8 cellular contexts compared by ENCODE assay signal in genomic region chr11:7019500-7020182, GRCh38. TPM values are rescaled to one million over a fixed set of nuclear protein-coding genes. Genes with fewer than 3 reads are reported as not detected.
DNase-seq lines count a peak whose midpoint lies in the region; ATAC-seq and TF ChIP-seq lines count a peak whose summit lies in the region.

No MANE protein-coding gene starts in this region.

- 2 to 9% methylated on average over 6 to 12 of the region's 26 CpGs for WGBS in thyroid gland, 2 donors

- no peaks in the 10 kb centered on the region for H3K27me3 ChIP-seq in thyroid gland

- intact Hi-C loops in thyroid gland (cut with DNase I) = no loop called here

- H3K36me3 ChIP-seq in thyroid gland = no peaks in the 10 kb centered on the region

- H3K27ac ChIP-seq in thyroid gland = peak overlapping the region; percentile 11 to 62 (median 32)

- in situ Hi-C loops in G401 (cut with HindIII; ENCODE audit: low sequenced_read_pairs) = no loop called here

- no peak for TF ChIP-seq POLR2A in thyroid gland (IDR thresholded peaks at IDR 0.05)

- DNase-seq in HS-27A (ENCODE audit: low read depth) = peak; percentile 1
- DNase-seq in cerebellum (ENCODE audit: low spot score) = peak; percentile 27
- DNase-seq in left lobe of liver (ENCODE audit: low spot score) = peak; percentile 52
- peak; percentile 21 to 32 for DNase-seq in thyroid gland
- DNase-seq in G401 (ENCODE audit: low spot score) = no peak
- no peak for DNase-seq in NCI-H446 treated with DMSO at 0.1 percent for 48 hours (lab: John Stamatoyannopoulos, UW)
- DNase-seq in DMS153 (lab: John Stamatoyannopoulos, UW) = no peak

- peaks cover 3 to 6% of the 10 kb centered on the region in 2 donors for H3K4me1 ChIP-seq in thyroid gland

- TF ChIP-seq CTCF in thyroid gland (IDR thresholded peaks at IDR 0.05) = no peak

- peak; percentile 35 for ATAC-seq in GM18498 (IDR thresholded peaks at IDR 0.05; ENCODE audit: unreplicated experiment)
- peak; percentile 33 for ATAC-seq in left lobe of liver

- peak overlapping the region; percentile 53 to 89 (median 62) for H3K4me3 ChIP-seq in thyroid gland (replicated peaks in 1 of 3)

- no peaks in the 10 kb centered on the region for H3K9me3 ChIP-seq in thyroid gland

RNA-seq across cellular contexts. Expression of gene ZNF214, which starts 0.5 kb away (rescaled TPM):
- total RNA-seq in cerebellum = 13.1 TPM
- total RNA-seq in left lobe of liver = 1.8 TPM
- 1 to 10 TPM; 5.1 to 8.1 (median 6.7) TPM for total RNA-seq in thyroid gland
- total RNA-seq in G401 (2014; rRNA removed; shearing (Covaris generic)) = 3.6 and 6.9 TPM in 2 replicates

RNA-seq across cellular contexts. Expression of gene NLRP14, which starts 0.6 kb away (rescaled TPM):
- total RNA-seq in cerebellum = 1.6 TPM
- 0.10 TPM for total RNA-seq in left lobe of liver
- under 1 TPM in 2 of 4 donors, not detected in 2; 0.11 to 0.15 TPM for total RNA-seq in thyroid gland
- 0.25 and 0.27 TPM in 2 replicates for total RNA-seq in G401 (2014; rRNA removed; shearing (Covaris generic))

Comparison
In these comparisons a context has a peak if more than half of its experiments do, and no peak if none do; other contexts are left out.
1. DNase-seq: peak in HS-27A (single experiment), cerebellum (single experiment), left lobe of liver (single experiment) and thyroid gland (2 of 2); none in G401 (single experiment), NCI-H446 treated with DMSO at 0.1 percent for 48 hours (single experiment) and DMS153 (single experiment).